In genomic region chr15:70831094-70831911, GRCh38 we compare ENCODE assay signal across 18 cellular contexts. TPM values are rescaled to one million over a fixed set of nuclear protein-coding genes. Genes with fewer than 3 reads are reported as not detected.
"Had no signal": no experiment of that assay in that cellular context is flagged by ENCODE, and none has a peak within 500 bp of the region (broad histone marks: within the 10 kb centered on the region; RNA-seq: fewer than 3 reads in every experiment).

No MANE protein-coding gene starts in this region.

- H3K4me1 Mint-ChIP-seq: T-cell had no signal

- DNase-seq: activated gamma-delta T cell treated with Interleukin-2 at 50 U/mL for 16 hours; activated T-cell treated with anti-CD3 and anti-CD28 coated beads, Interleukin-2, amount 50 U/mL, for 1 hour; cerebellar nuclear complex; cortex of kidney; left ventricle myocardium superior; stimulated activated CD4-positive, alpha-beta T cell treated with anti-CD3 and anti-CD28 coated beads, Interleukin-12 subunit alpha, Interleukin-12 subunit beta, amount 100 ng/mL, for 4 hours; stimulated activated CD4-positive, alpha-beta T cell treated with anti-CD3 and anti-CD28 coated beads, Interleukin-4, amount 100 ng/mL, for 4 hours; T-cell had no signal

- FAIRE-seq: endometrium, TTC549 had no signal

- H3K27ac ChIP-seq: ascending aorta, prostate gland, suprapubic skin had no signal

- H3K9me3 ChIP-seq: ascending aorta, prostate gland, right atrium auricular region, suprapubic skin, tibial nerve had no signal

- H3K9me3 Mint-ChIP-seq: activated naive CD4-positive, alpha-beta T cell treated with anti-CD3 and anti-CD28 coated beads, Interleukin-2, amount 50 U/mL, for 72 hours; stimulated activated naive CD8-positive, alpha-beta T cell treated with anti-CD3 and anti-CD28 coated beads, Interleukin-15, Interleukin-2, amounts not matched to agents 100 ng/mL and 50 ng/mL, for 24 hours; T-cell had no signal

- H3K36me3 Mint-ChIP-seq: activated naive CD4-positive, alpha-beta T cell treated with anti-CD3 and anti-CD28 coated beads, Interleukin-2, amount 50 U/mL, for 72 hours; T-cell had no signal

- ATAC-seq: activated naive CD4-positive, alpha-beta T cell treated with anti-CD3 and anti-CD28 coated beads, Interleukin-2, amount 50 U/mL, for 72 hours; left ventricle myocardium superior; T-cell had no signal

- H3K4me3 Mint-ChIP-seq: stimulated activated naive CD8-positive, alpha-beta T cell treated with anti-CD3 and anti-CD28 coated beads, Interleukin-15, Interleukin-2, amounts not matched to agents 100 ng/mL and 50 ng/mL, for 24 hours; T-cell had no signal

- H3K4me3 ChIP-seq: ascending aorta, prostate gland, right atrium auricular region, suprapubic skin, tibial nerve had no signal

- H3K27me3 ChIP-seq: ascending aorta, right atrium auricular region, suprapubic skin, tibial nerve had no signal

- H3K27ac Mint-ChIP-seq: activated naive CD4-positive, alpha-beta T cell treated with anti-CD3 and anti-CD28 coated beads, Interleukin-2, amount 50 U/mL, for 72 hours; stimulated activated naive CD8-positive, alpha-beta T cell treated with anti-CD3 and anti-CD28 coated beads, Interleukin-15, Interleukin-2, amounts not matched to agents 100 ng/mL and 50 ng/mL, for 24 hours; T-cell had no signal

- H3K4me1 ChIP-seq: prostate gland had no signal

RNA-seq across cellular contexts. Expression of gene LARP6, which starts 22.7 kb away (rescaled TPM):
- total RNA-seq: mononuclear cell had no signal
